ENCODE assay signal across 8 cellular contexts in genomic region chr10:97238855-97239254, GRCh38. TPM values are rescaled to one million over a fixed set of nuclear protein-coding genes. Genes with fewer than 3 reads are reported as not detected.
"Had no signal": no experiment of that assay in that cellular context is flagged by ENCODE, and none has a peak within 500 bp of the region (broad histone marks: within the 10 kb centered on the region; RNA-seq: fewer than 3 reads in every experiment).

No MANE protein-coding gene starts in this region.

- H3K27ac ChIP-seq: GM23248 had no signal

- H3K4me3 ChIP-seq: GM23248, HAP-1, K562 had no signal

- ATAC-seq: HCT116, K562 had no signal

- H3K9ac ChIP-seq: GM23248 had no signal

- H3K9me3 ChIP-seq: HAP-1 had no signal

- DNase-seq: GM23248, GOT3, H7, IMR-90, KG1 had no signal

- H3K4me1 ChIP-seq: HAP-1 had no signal

RNA-seq across cellular contexts. Expression of gene SLIT1, which starts 53.1 kb away (rescaled TPM):
- total RNA-seq: GM23248 had no signal
